In genomic region chr2:227774011-227774624, GRCh38 we compare ENCODE assay signal across 9 cellular contexts. TPM values are rescaled to one million over a fixed set of nuclear protein-coding genes. Genes with fewer than 3 reads are reported as not detected.
DNase-seq lines count a peak whose midpoint lies in the region; ATAC-seq, FAIRE-seq and TF ChIP-seq lines count a peak whose summit lies in the region.
"Had no signal": no experiment of that assay in that cellular context is flagged by ENCODE, and none has a peak within 500 bp of the region (broad histone marks: within the 10 kb centered on the region; RNA-seq: fewer than 3 reads in every experiment).

No MANE protein-coding gene starts in this region.

- BruUV-seq in HepG2 (replicated peaks; lab: Mats Ljungman, UMichigan): no TSS peak

- ATAC-seq in T-helper 17 cell (peak; percentile 72), HepG2 (peak; percentile 96), HG03521 (IDR thresholded peaks at IDR 0.05; ENCODE audit: unreplicated experiment) (no peak), GM19455 (IDR thresholded peaks at IDR 0.05; ENCODE audit: unreplicated experiment) (no peak)

- no peaks in the 10 kb centered on the region for H3F3A ChIP-seq in GM23248 (ENCODE audit: insufficient read depth)

- H3K79me2 ChIP-seq in GM23248 (ENCODE audit: insufficient read depth) (no peaks in the 10 kb centered on the region), HepG2 (ENCODE audit: insufficient read depth, low read length) (no peaks in the 10 kb centered on the region)

- H3K27ac ChIP-seq in GM23248: no peak overlapping the region
- no peak overlapping the region for H3K27ac ChIP-seq in HepG2 (ENCODE audit: extremely low read length, insufficient read depth, low read length)
- H3K27ac ChIP-seq: adrenal gland had no signal

- peaks cover 2% of the 10 kb centered on the region for H3K36me3 Mint-ChIP-seq in T-helper 17 cell (ENCODE audit: low read depth)

- TF ChIP-seq CTCF in HepG2 (CRISPR knock-in tag; IDR thresholded peaks at IDR 0.05): peak; percentile 76

- no peaks in the 10 kb centered on the region for H3K9me3 ChIP-seq in GM23248 (ENCODE audit: low read depth)
- no peaks in the 10 kb centered on the region for H3K9me3 ChIP-seq in T-helper 17 cell (ENCODE audit: control insufficient read depth, low read length, poor library complexity, severe bottlenecking)
- no peaks in the 10 kb centered on the region for H3K9me3 ChIP-seq in HepG2 (ENCODE audit: low read length)
- H3K9me3 ChIP-seq: adrenal gland had no signal

- FAIRE-seq in HepG2 (lab: Jason Lieb, UNC): no peak

- no peak overlapping the region for H3K4me3 Mint-ChIP-seq in T-helper 17 cell

- POLR2A ChIA-PET in HepG2 (lab: Yijun Ruan, JAX): interaction anchor here (1.0 to 1.5 kb wide), 3 partner anchors 39 to 44 kb away, joined by 4 to 10 read pairs (median 6); partner anchors contain the start of gene CCL20

- intact Hi-C loops in HepG2 (cut with micrococcal nuclease; ENCODE audit: unreplicated experiment): loop anchor here (1.0 kb wide), 3 partner anchors 39 to 110 kb away; partner anchors contain the start of gene CCL20

- H3K4me3 ChIP-seq in GM23248 (no peak overlapping the region), HepG2 (replicated peaks in 1 of 3; ENCODE audit: insufficient read depth in 1 of 3, low read depth in 2 of 3, low read length in 3 of 3) (peak overlapping the region in 2 of 3 experiments; percentile 37 to 47; a peak in 3 of 6 replicates)
- H3K4me3 ChIP-seq: adrenal gland had no signal

- H3K36me3 ChIP-seq in GM23248 (ENCODE audit: low read depth) (no peaks in the 10 kb centered on the region), HepG2 (replicated peaks in 1 of 2; ENCODE audit: control insufficient read depth in 1 of 2, insufficient read depth in 2 of 2, low read length in 2 of 2) (no peaks in the 10 kb centered on the region)
- H3K36me3 ChIP-seq: adrenal gland had no signal

- 65 to 67% methylated on average over 14 to 15 of the region's 15 CpGs for WGBS in GM23248 (ENCODE audit: low coverage in 1 of 2, low lambda C conversion rate in 2 of 2, missing lambda C conversion rate in 2 of 2), 2 experiments
- WGBS in HepG2 (ENCODE audit: low lambda C conversion rate): 11% methylated on average over 15 of the region's 15 CpGs

- no peaks in the 10 kb centered on the region for H3K4me1 ChIP-seq in GM23248 (ENCODE audit: insufficient read depth)
- H3K4me1 ChIP-seq in HepG2 (ENCODE audit: insufficient read depth, low read length): peaks cover 59% of the 10 kb centered on the region
- H3K4me1 ChIP-seq: adrenal gland had no signal

- H3K27ac Mint-ChIP-seq in T-helper 17 cell: peak overlapping the region; percentile 57

- TF ChIP-seq EP300 in HepG2 (IDR thresholded peaks at IDR 0.05; ENCODE audit: low read depth in 2 of 2, low read length in 2 of 2) (no peak), HepG2 (CRISPR knock-in tag; IDR thresholded peaks at IDR 0.05; ENCODE audit: borderline replicate concordance) (no peak)

- H3K4me2 ChIP-seq in GM23248 (ENCODE audit: unreplicated experiment): no peak overlapping the region
- H3K4me2 ChIP-seq in HepG2 (ENCODE audit: low read depth, low read length): peak overlapping the region; percentile 78

- H3K9me2 ChIP-seq in GM23248 (ENCODE audit: insufficient read depth): no peaks in the 10 kb centered on the region

- no peak overlapping the region for H2AFZ ChIP-seq in GM23248
- peak overlapping the region; percentile 25 for H2AFZ ChIP-seq in HepG2 (ENCODE audit: low read length)

- no peak for TF ChIP-seq POLR2A in HepG2 (IDR thresholded peaks at IDR 0.05; ENCODE audit: insufficient read depth in 1 of 2, low read depth in 2 of 2, low read length in 2 of 2)

- in situ Hi-C loops in GM23248 (cut with MboI): loop anchor here (25.0 kb wide), 1 partner anchor 637 kb away; no protein-coding TSS in a partner anchor
- in situ Hi-C loops in HepG2 (cut with HindIII; ENCODE audit: extremely low pct_ligation_motif_present, low pct_unique_long_range_greater_than_20kb): no loop called here

- no peaks in the 10 kb centered on the region for H3K27me3 Mint-ChIP-seq in T-helper 17 cell

- H3K9ac ChIP-seq in GM23248 (no peak overlapping the region), HepG2 (ENCODE audit: insufficient read depth, low read depth, low read length) (peak overlapping the region; percentile 46; the same call in 1 of the 2 replicates)

- TF ChIP-seq RAD21 in HepG2 (CRISPR knock-in tag; IDR thresholded peaks at IDR 0.05): peak; percentile 71; the same call in 1 of the 2 replicates

- CTCF ChIA-PET in HepG2 (lab: Yijun Ruan, JAX; ENCODE audit: low intra/inter-chr PET ratio, low total read pairs): interaction anchor here (1.0 to 3.1 kb wide), 4 partner anchors 88 to 884 kb away, joined by 3 to 17 read pairs (median 10); no protein-coding TSS in a partner anchor

- peaks cover 19% of the 10 kb centered on the region for H3K4me1 Mint-ChIP-seq in T-helper 17 cell

- DNase-seq in ELR (ENCODE audit: low read depth): peak; percentile 17
- peak; percentile 12 for DNase-seq in GM23248
- no peak for DNase-seq in T-helper 17 cell
- DNase-seq in HepG2 (ENCODE audit: low spot score): peak; percentile 69
- no peak for DNase-seq in T-helper 9 cell
- DNase-seq in hypothalamus (lab: John Stamatoyannopoulos, UW): no peak
- DNase-seq: adrenal gland had no signal

- H4K20me1 ChIP-seq in GM23248 (ENCODE audit: insufficient read depth) (no peaks in the 10 kb centered on the region), HepG2 (ENCODE audit: insufficient read depth, low read length) (no peaks in the 10 kb centered on the region)

- no peaks in the 10 kb centered on the region for H3K27me3 ChIP-seq in GM23248 (replicated peaks; ENCODE audit: insufficient read depth)
- H3K27me3 ChIP-seq in HepG2 (ENCODE audit: control insufficient read depth in 1 of 2, insufficient read depth in 2 of 2, low read length in 2 of 2): peaks cover 0 to 2% of the 10 kb centered on the region in 2 experiments; a peak in 1 of 5 replicates
- H3K27me3 ChIP-seq: adrenal gland had no signal

RNA-seq across cellular contexts. Expression of gene SCYGR8, which starts 28.4 kb away (rescaled TPM):
- not detected in 2 replicates for total RNA-seq in GM23248 (2014; rRNA removed; shearing (Covaris generic))
- polyA plus RNA-seq in GM23248 (2016; fragmentation: Nextera tagmentation; extraction: Ambion mirVana): not detected in 2 replicates
- total RNA-seq in T-helper 17 cell: not detected
- total RNA-seq in HepG2 (2016; rRNA removed; fragmentation: Illumina TruSeq; extraction: Trizol): not detected in 2 replicates
- not detected in 2 replicates for total RNA-seq in HepG2 (2016; cell fraction: cytosol; rRNA removed; fragmentation: Illumina TruSeq; extraction: Trizol; ENCODE audit: low read depth)
- not detected in 2 replicates for total RNA-seq in HepG2 (2016; cell fraction: insoluble cytoplasmic fraction; rRNA removed; fragmentation: Illumina TruSeq; extraction: Trizol)
- total RNA-seq in HepG2 (2016; cell fraction: membrane; rRNA removed; fragmentation: Illumina TruSeq; extraction: Trizol): not detected in 2 replicates
- not detected in 2 replicates for total RNA-seq in HepG2 (2016; cell fraction: nucleus; rRNA removed; fragmentation: Illumina TruSeq; extraction: Trizol)
- polyA plus RNA-seq in HepG2 (2011; rRNA removed): not detected in 2 replicates
- not detected in 2 replicates for polyA plus RNA-seq in HepG2 (2011; cell fraction: cytosol; rRNA removed)
- polyA plus RNA-seq in HepG2 (2011; cell fraction: nucleus; rRNA removed): not detected in 2 replicates
- not detected in 2 replicates for polyA plus RNA-seq in HepG2 (2012)
- polyA plus RNA-seq in HepG2 (2016; cell fraction: cytosol; fragmentation: Illumina TruSeq; extraction: Trizol; ENCODE audit: low read depth): not detected in 2 replicates
- not detected in 2 replicates for polyA plus RNA-seq in HepG2 (2016; cell fraction: insoluble cytoplasmic fraction; fragmentation: Illumina TruSeq; extraction: Trizol; ENCODE audit: low read depth)
- not detected in 2 replicates for polyA plus RNA-seq in HepG2 (2016; cell fraction: membrane; fragmentation: Illumina TruSeq; extraction: Trizol; ENCODE audit: low read depth)
- not detected in 2 replicates for polyA plus RNA-seq in HepG2 (2016; cell fraction: nucleus; fragmentation: Illumina TruSeq; extraction: Trizol; ENCODE audit: insufficient read depth, low read depth)
- not detected in 2 replicates for polyA minus RNA-seq in HepG2 (2011; rRNA and poly(A)+ RNA removed; ENCODE audit: low replicate concordance)
- polyA minus RNA-seq in HepG2 (2011; cell fraction: cytosol; rRNA and poly(A)+ RNA removed): not detected in 2 replicates
- not detected in 2 replicates for polyA minus RNA-seq in HepG2 (2011; cell fraction: nucleus; rRNA and poly(A)+ RNA removed)
- total RNA-seq: adrenal gland had no signal
- polyA plus RNA-seq: adrenal gland had no signal

RNA-seq across cellular contexts. Expression of gene CCL20, which starts 39.5 kb away (rescaled TPM):
- total RNA-seq in GM23248 (2014; rRNA removed; shearing (Covaris generic)): not detected in 2 replicates
- not detected in 2 replicates for polyA plus RNA-seq in GM23248 (2016; fragmentation: Nextera tagmentation; extraction: Ambion mirVana)
- total RNA-seq in T-helper 17 cell: 10 to 100 TPM; 24.3 to 39.7 TPM
- 136 and 223 TPM in 2 replicates for total RNA-seq in HepG2 (2016; rRNA removed; fragmentation: Illumina TruSeq; extraction: Trizol)
- total RNA-seq in HepG2 (2016; cell fraction: cytosol; rRNA removed; fragmentation: Illumina TruSeq; extraction: Trizol; ENCODE audit: low read depth): 99.9 and 112 TPM in 2 replicates
- 137 and 217 TPM in 2 replicates for total RNA-seq in HepG2 (2016; cell fraction: insoluble cytoplasmic fraction; rRNA removed; fragmentation: Illumina TruSeq; extraction: Trizol)
- total RNA-seq in HepG2 (2016; cell fraction: membrane; rRNA removed; fragmentation: Illumina TruSeq; extraction: Trizol): 75.9 and 85.7 TPM in 2 replicates
- total RNA-seq in HepG2 (2016; cell fraction: nucleus; rRNA removed; fragmentation: Illumina TruSeq; extraction: Trizol): 195 and 205 TPM in 2 replicates
- polyA plus RNA-seq in HepG2 (2011; rRNA removed): 811 and 903 TPM in 2 replicates
- polyA plus RNA-seq in HepG2 (2011; cell fraction: cytosol; rRNA removed): 378 and 591 TPM in 2 replicates
- polyA plus RNA-seq in HepG2 (2011; cell fraction: nucleus; rRNA removed): 84.5 and 124 TPM in 2 replicates
- 780 and 797 TPM in 2 replicates for polyA plus RNA-seq in HepG2 (2012)
- polyA plus RNA-seq in HepG2 (2016; cell fraction: cytosol; fragmentation: Illumina TruSeq; extraction: Trizol; ENCODE audit: low read depth): 41.1 and 41.5 TPM in 2 replicates
- polyA plus RNA-seq in HepG2 (2016; cell fraction: insoluble cytoplasmic fraction; fragmentation: Illumina TruSeq; extraction: Trizol; ENCODE audit: low read depth): 160 and 169 TPM in 2 replicates
- polyA plus RNA-seq in HepG2 (2016; cell fraction: membrane; fragmentation: Illumina TruSeq; extraction: Trizol; ENCODE audit: low read depth): 41.7 and 42.7 TPM in 2 replicates
- 376 and 396 TPM in 2 replicates for polyA plus RNA-seq in HepG2 (2016; cell fraction: nucleus; fragmentation: Illumina TruSeq; extraction: Trizol; ENCODE audit: insufficient read depth, low read depth)
- polyA minus RNA-seq in HepG2 (2011; rRNA and poly(A)+ RNA removed; ENCODE audit: low replicate concordance): 0.21 and 395 TPM in 2 replicates
- 440 and 488 TPM in 2 replicates for polyA minus RNA-seq in HepG2 (2011; cell fraction: cytosol; rRNA and poly(A)+ RNA removed)
- 142 and 223 TPM in 2 replicates for polyA minus RNA-seq in HepG2 (2011; cell fraction: nucleus; rRNA and poly(A)+ RNA removed)

RNA-seq across cellular contexts. Expression of gene SCYGR7, which starts 46.0 kb away (rescaled TPM):
- total RNA-seq in GM23248 (2014; rRNA removed; shearing (Covaris generic)): not detected in 2 replicates
- polyA plus RNA-seq in GM23248 (2016; fragmentation: Nextera tagmentation; extraction: Ambion mirVana) (not detected in 2 replicates), HepG2 (2011; rRNA removed) (not detected in 2 replicates)
- total RNA-seq in T-helper 17 cell (not detected), HepG2 (2016; rRNA removed; fragmentation: Illumina TruSeq; extraction: Trizol) (not detected in 2 replicates)
- not detected in 2 replicates for total RNA-seq in HepG2 (2016; cell fraction: cytosol; rRNA removed; fragmentation: Illumina TruSeq; extraction: Trizol; ENCODE audit: low read depth)
- not detected in 2 replicates for total RNA-seq in HepG2 (2016; cell fraction: insoluble cytoplasmic fraction; rRNA removed; fragmentation: Illumina TruSeq; extraction: Trizol)
- total RNA-seq in HepG2 (2016; cell fraction: membrane; rRNA removed; fragmentation: Illumina TruSeq; extraction: Trizol): not detected in 2 replicates
- not detected in 2 replicates for total RNA-seq in HepG2 (2016; cell fraction: nucleus; rRNA removed; fragmentation: Illumina TruSeq; extraction: Trizol)
- polyA plus RNA-seq in HepG2 (2011; cell fraction: cytosol; rRNA removed): not detected in 2 replicates
- polyA plus RNA-seq in HepG2 (2011; cell fraction: nucleus; rRNA removed): not detected in 2 replicates
- not detected in 2 replicates for polyA plus RNA-seq in HepG2 (2012)
- not detected in 2 replicates for polyA plus RNA-seq in HepG2 (2016; cell fraction: cytosol; fragmentation: Illumina TruSeq; extraction: Trizol; ENCODE audit: low read depth)
- polyA plus RNA-seq in HepG2 (2016; cell fraction: insoluble cytoplasmic fraction; fragmentation: Illumina TruSeq; extraction: Trizol; ENCODE audit: low read depth): not detected in 2 replicates
- not detected in 2 replicates for polyA plus RNA-seq in HepG2 (2016; cell fraction: membrane; fragmentation: Illumina TruSeq; extraction: Trizol; ENCODE audit: low read depth)
- polyA plus RNA-seq in HepG2 (2016; cell fraction: nucleus; fragmentation: Illumina TruSeq; extraction: Trizol; ENCODE audit: insufficient read depth, low read depth): not detected in 2 replicates
- polyA minus RNA-seq in HepG2 (2011; rRNA and poly(A)+ RNA removed; ENCODE audit: low replicate concordance): not detected in 2 replicates
- not detected in 2 replicates for polyA minus RNA-seq in HepG2 (2011; cell fraction: cytosol; rRNA and poly(A)+ RNA removed)
- polyA minus RNA-seq in HepG2 (2011; cell fraction: nucleus; rRNA and poly(A)+ RNA removed): not detected in 2 replicates
- total RNA-seq: adrenal gland had no signal
- polyA plus RNA-seq: adrenal gland had no signal

RNA-seq across cellular contexts. Expression of gene SCYGR6, which starts 49.6 kb away (rescaled TPM):
- not detected in 2 replicates for total RNA-seq in GM23248 (2014; rRNA removed; shearing (Covaris generic))
- polyA plus RNA-seq in GM23248 (2016; fragmentation: Nextera tagmentation; extraction: Ambion mirVana) (not detected in 2 replicates), HepG2 (2011; rRNA removed) (not detected in 2 replicates)
- total RNA-seq in T-helper 17 cell (not detected), HepG2 (2016; rRNA removed; fragmentation: Illumina TruSeq; extraction: Trizol) (not detected in 2 replicates)
- not detected in 2 replicates for total RNA-seq in HepG2 (2016; cell fraction: cytosol; rRNA removed; fragmentation: Illumina TruSeq; extraction: Trizol; ENCODE audit: low read depth)
- not detected in 2 replicates for total RNA-seq in HepG2 (2016; cell fraction: insoluble cytoplasmic fraction; rRNA removed; fragmentation: Illumina TruSeq; extraction: Trizol)
- total RNA-seq in HepG2 (2016; cell fraction: membrane; rRNA removed; fragmentation: Illumina TruSeq; extraction: Trizol): not detected in 2 replicates
- not detected in 2 replicates for total RNA-seq in HepG2 (2016; cell fraction: nucleus; rRNA removed; fragmentation: Illumina TruSeq; extraction: Trizol)
- not detected in 2 replicates for polyA plus RNA-seq in HepG2 (2011; cell fraction: cytosol; rRNA removed)
- not detected in 2 replicates for polyA plus RNA-seq in HepG2 (2011; cell fraction: nucleus; rRNA removed)
- not detected in 2 replicates for polyA plus RNA-seq in HepG2 (2012)
- polyA plus RNA-seq in HepG2 (2016; cell fraction: cytosol; fragmentation: Illumina TruSeq; extraction: Trizol; ENCODE audit: low read depth): not detected in 2 replicates
- not detected in 2 replicates for polyA plus RNA-seq in HepG2 (2016; cell fraction: insoluble cytoplasmic fraction; fragmentation: Illumina TruSeq; extraction: Trizol; ENCODE audit: low read depth)
- polyA plus RNA-seq in HepG2 (2016; cell fraction: membrane; fragmentation: Illumina TruSeq; extraction: Trizol; ENCODE audit: low read depth): not detected in 2 replicates
- polyA plus RNA-seq in HepG2 (2016; cell fraction: nucleus; fragmentation: Illumina TruSeq; extraction: Trizol; ENCODE audit: insufficient read depth, low read depth): not detected in 2 replicates
- polyA minus RNA-seq in HepG2 (2011; rRNA and poly(A)+ RNA removed; ENCODE audit: low replicate concordance): not detected in 2 replicates
- not detected in 2 replicates for polyA minus RNA-seq in HepG2 (2011; cell fraction: cytosol; rRNA and poly(A)+ RNA removed)
- not detected in 2 replicates for polyA minus RNA-seq in HepG2 (2011; cell fraction: nucleus; rRNA and poly(A)+ RNA removed)
- total RNA-seq: adrenal gland had no signal
- polyA plus RNA-seq: adrenal gland had no signal

RNA-seq across cellular contexts. Expression of gene SLC19A3, which starts 56.3 kb away (rescaled TPM):
- 0.65 and 0.89 TPM in 2 replicates for total RNA-seq in GM23248 (2014; rRNA removed; shearing (Covaris generic))
- polyA plus RNA-seq in GM23248 (2016; fragmentation: Nextera tagmentation; extraction: Ambion mirVana) (0.10 and 0.71 TPM in 2 replicates), HepG2 (2011; rRNA removed) (3.4 and 5.2 TPM in 2 replicates)
- total RNA-seq in T-helper 17 cell (not detected), HepG2 (2016; rRNA removed; fragmentation: Illumina TruSeq; extraction: Trizol) (1.7 and 2.3 TPM in 2 replicates)
- total RNA-seq in HepG2 (2016; cell fraction: cytosol; rRNA removed; fragmentation: Illumina TruSeq; extraction: Trizol; ENCODE audit: low read depth): 0.40 and 0.44 TPM in 2 replicates
- 1.7 and 2.5 TPM in 2 replicates for total RNA-seq in HepG2 (2016; cell fraction: insoluble cytoplasmic fraction; rRNA removed; fragmentation: Illumina TruSeq; extraction: Trizol)
- 0.69 and 1.3 TPM in 2 replicates for total RNA-seq in HepG2 (2016; cell fraction: membrane; rRNA removed; fragmentation: Illumina TruSeq; extraction: Trizol)
- 2.8 and 4.0 TPM in 2 replicates for total RNA-seq in HepG2 (2016; cell fraction: nucleus; rRNA removed; fragmentation: Illumina TruSeq; extraction: Trizol)
- polyA plus RNA-seq in HepG2 (2011; cell fraction: cytosol; rRNA removed): 3.1 and 3.4 TPM in 2 replicates
- polyA plus RNA-seq in HepG2 (2011; cell fraction: nucleus; rRNA removed): 3.5 and 5.3 TPM in 2 replicates
- 2.3 and 10.9 TPM in 2 replicates for polyA plus RNA-seq in HepG2 (2012)
- 0.23 and 0.26 TPM in 2 replicates for polyA plus RNA-seq in HepG2 (2016; cell fraction: cytosol; fragmentation: Illumina TruSeq; extraction: Trizol; ENCODE audit: low read depth)
- 1.1 and 1.2 TPM in 2 replicates for polyA plus RNA-seq in HepG2 (2016; cell fraction: insoluble cytoplasmic fraction; fragmentation: Illumina TruSeq; extraction: Trizol; ENCODE audit: low read depth)
- polyA plus RNA-seq in HepG2 (2016; cell fraction: membrane; fragmentation: Illumina TruSeq; extraction: Trizol; ENCODE audit: low read depth): 0.42 and 0.55 TPM in 2 replicates
- polyA plus RNA-seq in HepG2 (2016; cell fraction: nucleus; fragmentation: Illumina TruSeq; extraction: Trizol; ENCODE audit: insufficient read depth, low read depth): 5.3 and 5.6 TPM in 2 replicates
- polyA minus RNA-seq in HepG2 (2011; rRNA and poly(A)+ RNA removed; ENCODE audit: low replicate concordance): 17.4 TPM in 1 of 2 replicates, not detected in the other
- polyA minus RNA-seq in HepG2 (2011; cell fraction: cytosol; rRNA and poly(A)+ RNA removed): 2.5 and 2.8 TPM in 2 replicates
- 6.3 and 7.0 TPM in 2 replicates for polyA minus RNA-seq in HepG2 (2011; cell fraction: nucleus; rRNA and poly(A)+ RNA removed)

Comparison
In these comparisons a context has a peak if more than half of its experiments do, and no peak if none do; other contexts are left out.
1. DNase-seq: peak in ELR (single experiment), GM23248 (single experiment) and HepG2 (single experiment); none in T-helper 17 cell (0 of 3), T-helper 9 cell (single experiment) and hypothalamus (0 of 51).
2. ATAC-seq: peak in T-helper 17 cell (single experiment) and HepG2 (single experiment); none in HG03521 (single experiment) and GM19455 (single experiment).
3. RNA of gene CCL20, which starts 39.5 kb away (total RNA-seq): 75.9 to 223 TPM in HepG2 and 24.3 to 39.7 TPM in T-helper 17 cell; not detected in GM23248; every median in the first group is over 10 times any median in the second.